Comparison of ENCODE assay signal across 26 cellular contexts in the genomic region with DNA sequence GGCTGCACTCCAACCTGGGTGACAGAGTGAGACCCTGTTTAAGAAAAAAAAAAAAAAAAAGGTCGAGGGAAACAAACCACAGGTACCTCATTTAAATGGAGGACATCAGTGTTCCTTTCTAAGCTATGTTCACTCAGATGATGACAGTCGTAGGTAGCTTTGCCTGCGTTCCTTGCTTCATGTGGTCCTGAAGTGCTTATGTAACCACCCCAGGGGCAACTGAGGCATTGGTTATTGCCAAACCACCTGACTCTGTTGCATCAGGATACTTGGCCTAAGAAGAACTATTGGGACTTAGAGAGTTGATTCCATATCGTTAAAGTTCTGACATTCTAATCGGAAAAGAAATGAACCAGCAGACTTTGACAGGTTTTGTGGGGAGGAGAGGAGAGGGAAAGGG.
"Had no signal": no experiment of that assay in that cellular context is flagged by ENCODE, and none has a peak within 500 bp of the region (broad histone marks: within the 10 kb centered on the region; RNA-seq: fewer than 3 reads in every experiment).

No MANE protein-coding gene starts in this region.

- H3K9ac ChIP-seq: SK-N-SH had no signal

- H3K27me3 ChIP-seq: cardiac muscle cell, esophagus muscularis mucosa, foreskin keratinocyte, tibial artery had no signal

- H3K36me3 Mint-ChIP-seq: activated naive CD4-positive, alpha-beta T cell treated with anti-CD3 and anti-CD28 coated beads, Interleukin-2, amount 50 U/mL, for 24 hours; natural killer cell; stimulated activated memory B cell treated with anti-CD40 and anti-IgM and Interleukin-4, amounts not matched to agents 10 μg/mL and 1 μg/mL and 100 μg/mL, for 72 hours had no signal

- H3K27me3 Mint-ChIP-seq: activated naive CD4-positive, alpha-beta T cell treated with anti-CD3 and anti-CD28 coated beads, Interleukin-2, amount 50 U/mL, for 24 hours; activated naive CD8-positive, alpha-beta T cell treated with anti-CD3 and anti-CD28 coated beads, Interleukin-2, amount 50 U/mL, for 24 hours; stimulated activated naive CD8-positive, alpha-beta T cell treated with anti-CD3 and anti-CD28 coated beads, Interleukin-15, amount 100 ng/mL, for 72 hours had no signal

- H3K9me3 ChIP-seq: esophagus muscularis mucosa, left ventricle myocardium inferior, prostate gland, SK-N-SH, tibial artery had no signal

- H3K4me3 ChIP-seq: cardiac muscle cell, esophagus muscularis mucosa, left ventricle myocardium inferior, prostate gland, smooth muscle cell, tibial artery had no signal

- H3K4me3 Mint-ChIP-seq: activated naive CD4-positive, alpha-beta T cell treated with anti-CD3 and anti-CD28 coated beads, Interleukin-2, amount 50 U/mL, for 24 hours; activated naive CD8-positive, alpha-beta T cell treated with anti-CD3 and anti-CD28 coated beads, Interleukin-2, amount 50 U/mL, for 24 hours; natural killer cell; stimulated activated memory B cell treated with anti-CD40 and anti-IgM and Interleukin-4, amounts not matched to agents 10 μg/mL and 1 μg/mL and 100 μg/mL, for 72 hours; stimulated activated naive CD8-positive, alpha-beta T cell treated with anti-CD3 and anti-CD28 coated beads, Interleukin-15, amount 100 ng/mL, for 72 hours; T-helper 1 cell treated with Interleukin-12 subunit alpha and Interleukin-12 subunit beta and Interleukin-4 antibody, amounts not matched to agents 30 μg/mL and 1 μg/mL, for 36 hours had no signal

- H3K9me3 Mint-ChIP-seq: activated naive CD4-positive, alpha-beta T cell treated with anti-CD3 and anti-CD28 coated beads, Interleukin-2, amount 50 U/mL, for 24 hours; activated naive CD8-positive, alpha-beta T cell treated with anti-CD3 and anti-CD28 coated beads, Interleukin-2, amount 50 U/mL, for 24 hours; natural killer cell; T-helper 1 cell treated with Interleukin-12 subunit alpha and Interleukin-12 subunit beta and Interleukin-4 antibody, amounts not matched to agents 30 μg/mL and 1 μg/mL, for 36 hours had no signal

- ATAC-seq: activated CD4-positive, CD25-positive, alpha-beta regulatory T cell treated with anti-CD3 and anti-CD28 coated beads, Interleukin-2, amount 50 U/mL, for 24 hours; activated naive CD8-positive, alpha-beta T cell treated with anti-CD3 and anti-CD28 coated beads, Interleukin-2, amount 50 U/mL, for 24 hours; foreskin keratinocyte; natural killer cell; stimulated activated memory B cell treated with anti-CD40 and anti-IgM and Interleukin-4, amounts not matched to agents 10 μg/mL and 1 μg/mL and 100 μg/mL, for 72 hours; stimulated activated naive CD8-positive, alpha-beta T cell treated with anti-CD3 and anti-CD28 coated beads, Interleukin-15, amount 100 ng/mL, for 72 hours had no signal

- H3K36me3 ChIP-seq: cardiac muscle cell, esophagus muscularis mucosa, left ventricle myocardium inferior, prostate gland, tibial artery, WERI-Rb-1 had no signal

- H3K27ac Mint-ChIP-seq: activated naive CD4-positive, alpha-beta T cell treated with anti-CD3 and anti-CD28 coated beads, Interleukin-2, amount 50 U/mL, for 24 hours; activated naive CD8-positive, alpha-beta T cell treated with anti-CD3 and anti-CD28 coated beads, Interleukin-2, amount 50 U/mL, for 24 hours; stimulated activated memory B cell treated with anti-CD40 and anti-IgM and Interleukin-4, amounts not matched to agents 10 μg/mL and 1 μg/mL and 100 μg/mL, for 72 hours; T-helper 1 cell treated with Interleukin-12 subunit alpha and Interleukin-12 subunit beta and Interleukin-4 antibody, amounts not matched to agents 30 μg/mL and 1 μg/mL, for 36 hours had no signal

- DNase-seq: activated CD4-positive, alpha-beta T cell treated with anti-CD3 and anti-CD28 coated beads for 48 hours; activated CD4-positive, alpha-beta T cell treated with anti-CD3 and anti-CD28 coated beads, Interleukin-2, amount 50 U/mL, for 48 hours; activated CD8-positive, alpha-beta memory T cell treated with anti-CD3 and anti-CD28 coated beads for 24 hours; activated naive CD8-positive, alpha-beta T cell treated with anti-CD3 and anti-CD28 coated beads, Interleukin-2, amount 50 U/mL, for 24 hours; activated T-cell treated with anti-CD3 and anti-CD28 coated beads, Interleukin-2, amount 50 U/mL, for 1 hour; cortex of kidney; foreskin keratinocyte; left ventricle myocardium inferior; natural killer cell; SK-N-SH; stimulated activated CD4-positive, alpha-beta T cell treated with anti-CD3 and anti-CD28 coated beads, Interleukin-1b, Interleukin-23, amount 100 ng/mL, for 48 hours; stimulated activated CD4-positive, alpha-beta T cell treated with anti-CD3 and anti-CD28 coated beads, Interleukin-4, amount 100 ng/mL, for 4 hours; stimulated activated CD8-positive, alpha-beta memory T cell treated with anti-CD3 and anti-CD28 coated beads, Interleukin-4, amount 100 ng/mL, for 48 hours; stimulated activated naive CD8-positive, alpha-beta T cell treated with anti-CD3 and anti-CD28 coated beads, Interleukin-15, amount 100 ng/mL, for 72 hours; SW 1271; T1000; tibial artery; WERI-Rb-1 had no signal

- H3K27ac ChIP-seq: cardiac muscle cell, esophagus muscularis mucosa, foreskin keratinocyte, left ventricle myocardium inferior, prostate gland, tibial artery, WERI-Rb-1 had no signal

- H3K4me1 ChIP-seq: foreskin keratinocyte had no signal
